In genomic region chr6:138953451-138953850, GRCh38 we compare ENCODE assay signal across 13 cellular contexts. TPM values are rescaled to one million over a fixed set of nuclear protein-coding genes. Genes with fewer than 3 reads are reported as not detected.
A peak's percentile ranks its signal among the peaks of the same experiment; 100 is the strongest.
DNase-seq lines count a peak whose midpoint lies in the region; ATAC-seq and TF ChIP-seq lines count a peak whose summit lies in the region.
"Had no signal": no experiment of that assay in that cellular context is flagged by ENCODE, and none has a peak within 500 bp of the region (broad histone marks: within the 10 kb centered on the region; RNA-seq: fewer than 3 reads in every experiment).

No MANE protein-coding gene starts in this region.

- peaks cover 97% of the 10 kb centered on the region for H3K79me2 ChIP-seq in PC-3 (ENCODE audit: low read length)

- peaks cover 7% of the 10 kb centered on the region for H3K9me3 Mint-ChIP-seq in MCF 10A (ENCODE audit: unreplicated experiment)
- no peaks in the 10 kb centered on the region for H3K9me3 Mint-ChIP-seq in effector memory CD8-positive, alpha-beta T cell
- H3K9me3 Mint-ChIP-seq in stimulated activated naive B cell treated with anti-CD40 and anti-IgM and Interleukin-4, amounts not matched to agents 10 μg/mL and 1 μg/mL and 100 μg/mL, for 72 hours, result peaks cover 3 to 4% of the 10 kb centered on the region in 2 donors

- no peaks in the 10 kb centered on the region for H3K36me3 Mint-ChIP-seq in MCF 10A (ENCODE audit: insufficient read depth, unreplicated experiment)
- H3K36me3 Mint-ChIP-seq in effector memory CD8-positive, alpha-beta T cell (ENCODE audit: insufficient read depth), result peaks cover 4% of the 10 kb centered on the region
- peaks cover 12 to 26% of the 10 kb centered on the region in 2 donors for H3K36me3 Mint-ChIP-seq in stimulated activated naive B cell treated with anti-CD40 and anti-IgM and Interleukin-4, amounts not matched to agents 10 μg/mL and 1 μg/mL and 100 μg/mL, for 72 hours

- TF ChIP-seq POLR2A in breast epithelium (IDR thresholded peaks at IDR 0.05), result no peak

- peak overlapping the region; percentile 59 for H3K4me2 ChIP-seq in PC-3 (ENCODE audit: low read length)

- no peak for TF ChIP-seq CTCF in MCF 10A (IDR thresholded peaks at IDR 0.05; ENCODE audit: unreplicated experiment)
- no peak for TF ChIP-seq CTCF in breast epithelium (IDR thresholded peaks at IDR 0.05)
- TF ChIP-seq CTCF in PC-3 (conservative IDR thresholded peaks at IDR 0.05; ENCODE audit: low read depth, low read length), result no peak

- CTCF ChIA-PET in MCF 10A (lab: Yijun Ruan, JAX) (no interaction called here), PC-3 (lab: Charles Lee) (no interaction called here)

- POLR2A ChIA-PET in MCF 10A (lab: Yijun Ruan, JAX), result interaction anchor here (1.9 kb wide), 1 partner anchor 34 kb away, joined by 4 read pairs; no protein-coding TSS in a partner anchor
- POLR2A ChIA-PET in PC-3 (lab: Charles Lee; ENCODE audit: unreplicated experiment), result no interaction called here

- no TSS peak for BruUV-seq in MCF 10A (replicated peaks; lab: Mats Ljungman, UMichigan)
- BruUV-seq in PC-3 (replicated peaks; lab: Mats Ljungman, UMichigan), result no TSS peak

- H3K27me3 Mint-ChIP-seq in MCF 10A (ENCODE audit: insufficient read depth, unreplicated experiment), result no peaks in the 10 kb centered on the region
- no peaks in the 10 kb centered on the region for H3K27me3 Mint-ChIP-seq in effector memory CD8-positive, alpha-beta T cell
- H3K27me3 Mint-ChIP-seq in stimulated activated naive B cell treated with anti-CD40 and anti-IgM and Interleukin-4, amounts not matched to agents 10 μg/mL and 1 μg/mL and 100 μg/mL, for 72 hours, result no peaks in the 10 kb centered on the region
- H3K27me3 Mint-ChIP-seq: activated CD8-positive, alpha-beta memory T cell treated with anti-CD3 and anti-CD28 coated beads, Interleukin-2, amount 10 ng/mL, durations not matched to agents 7 days and 5 days; naive B cell had no signal

- H3K36me3 ChIP-seq in breast epithelium (no peaks in the 10 kb centered on the region), PC-3 (ENCODE audit: low read depth, low read length) (no peaks in the 10 kb centered on the region)

- peaks cover 34% of the 10 kb centered on the region for H3K4me1 Mint-ChIP-seq in MCF 10A (ENCODE audit: insufficient read depth, unreplicated experiment)
- peaks cover 39 to 71% of the 10 kb centered on the region in 2 donors for H3K4me1 Mint-ChIP-seq in effector memory CD8-positive, alpha-beta T cell (ENCODE audit: low read depth in 2 of 2)
- H3K4me1 Mint-ChIP-seq in stimulated activated naive B cell treated with anti-CD40 and anti-IgM and Interleukin-4, amounts not matched to agents 10 μg/mL and 1 μg/mL and 100 μg/mL, for 72 hours, result peaks cover 37 to 54% of the 10 kb centered on the region in 2 donors

- H3K4me3 ChIP-seq in breast epithelium (no peak overlapping the region), PC-3 (ENCODE audit: low read length) (no peak overlapping the region)

- no peaks in the 10 kb centered on the region for H3K9me2 ChIP-seq in PC-3 (replicated peaks; ENCODE audit: low read length)

- ATAC-seq in PC-3, result no peak
- no peak for ATAC-seq in effector memory CD8-positive, alpha-beta T cell (replicated peaks)
- ATAC-seq in stimulated activated naive B cell treated with anti-CD40 and anti-IgM and Interleukin-4, amounts not matched to agents 10 μg/mL and 1 μg/mL and 100 μg/mL, for 72 hours (replicated peaks), result peak; percentile 31 to 55
- no peak for ATAC-seq in GM21786 (IDR thresholded peaks at IDR 0.05; ENCODE audit: unreplicated experiment)
- ATAC-seq in left ventricle myocardium superior, result no peak
- ATAC-seq in HG02970 (IDR thresholded peaks at IDR 0.05; ENCODE audit: low FRiP score, unreplicated experiment), result no peak
- ATAC-seq: activated CD8-positive, alpha-beta memory T cell treated with anti-CD3 and anti-CD28 coated beads, Interleukin-2, amount 10 ng/mL, durations not matched to agents 7 days and 5 days; Right ventricle myocardium inferior had no signal

- H3K27ac Mint-ChIP-seq in MCF 10A (ENCODE audit: low read depth, unreplicated experiment), result no peak overlapping the region
- peak overlapping the region; percentile 42 to 79 for H3K27ac Mint-ChIP-seq in effector memory CD8-positive, alpha-beta T cell
- H3K27ac Mint-ChIP-seq in stimulated activated naive B cell treated with anti-CD40 and anti-IgM and Interleukin-4, amounts not matched to agents 10 μg/mL and 1 μg/mL and 100 μg/mL, for 72 hours, result no peak overlapping the region
- H3K27ac Mint-ChIP-seq: activated CD8-positive, alpha-beta memory T cell treated with anti-CD3 and anti-CD28 coated beads, Interleukin-2, amount 10 ng/mL, durations not matched to agents 7 days and 5 days had no signal

- no peaks in the 10 kb centered on the region for H3K4me1 ChIP-seq in breast epithelium
- H3K4me1 ChIP-seq in PC-3 (ENCODE audit: insufficient read depth, low read length), result peaks cover 14% of the 10 kb centered on the region

- peak; percentile 35 for DNase-seq in MCF 10A (ENCODE audit: unreplicated experiment)
- no peak for DNase-seq in breast epithelium (ENCODE audit: low spot score in 2 of 2)
- DNase-seq in PC-3, result peak; percentile 47
- DNase-seq in effector memory CD8-positive, alpha-beta T cell, result no peak
- no peak for DNase-seq in stimulated activated naive B cell treated with anti-CD40 and anti-IgM and Interleukin-4, amounts not matched to agents 10 μg/mL and 1 μg/mL and 100 μg/mL, for 72 hours
- DNase-seq in left ventricle myocardium superior, result no peak
- DNase-seq: activated CD8-positive, alpha-beta memory T cell treated with anti-CD3 and anti-CD28 coated beads, Interleukin-2, amount 10 ng/mL, durations not matched to agents 7 days and 5 days; naive B cell; stimulated activated CD4-positive, alpha-beta T cell treated with anti-CD3 and anti-CD28 coated beads, Interleukin-4, amount 100 ng/mL, for 24 hours; stimulated activated naive CD4-positive, alpha-beta T cell had no signal

- peaks cover 8% of the 10 kb centered on the region; the same call in 1 of the 2 replicates for H4K20me1 ChIP-seq in PC-3 (ENCODE audit: low read length)

- H3F3A ChIP-seq in PC-3 (ENCODE audit: low read length, unreplicated experiment), result no peaks in the 10 kb centered on the region

- H3K27ac ChIP-seq in breast epithelium, result no peak overlapping the region
- no peak overlapping the region for H3K27ac ChIP-seq in PC-3 (ENCODE audit: low read length)

- intact Hi-C loops in MCF 10A (cut with micrococcal nuclease) (no loop called here), breast epithelium (cut with DNase I; ENCODE audit: low total_unique reads) (no loop called here), PC-3 (cut with micrococcal nuclease) (no loop called here), left ventricle myocardium superior (cut with micrococcal nuclease) (no loop called here)

- no peak overlapping the region for H3K9ac ChIP-seq in PC-3 (ENCODE audit: low read length)

- H2AFZ ChIP-seq in PC-3 (ENCODE audit: low read length), result no peak overlapping the region

- H3K4me3 Mint-ChIP-seq in MCF 10A (ENCODE audit: unreplicated experiment), result no peak overlapping the region
- H3K4me3 Mint-ChIP-seq in effector memory CD8-positive, alpha-beta T cell, result peak overlapping the region; percentile 33 to 40
- H3K4me3 Mint-ChIP-seq in stimulated activated naive B cell treated with anti-CD40 and anti-IgM and Interleukin-4, amounts not matched to agents 10 μg/mL and 1 μg/mL and 100 μg/mL, for 72 hours, result no peak overlapping the region
- H3K4me3 Mint-ChIP-seq: activated CD8-positive, alpha-beta memory T cell treated with anti-CD3 and anti-CD28 coated beads, Interleukin-2, amount 10 ng/mL, durations not matched to agents 7 days and 5 days had no signal

- H3K27me3 ChIP-seq in breast epithelium, result no peaks in the 10 kb centered on the region
- H3K27me3 ChIP-seq in PC-3 (ENCODE audit: low read length), result no peaks in the 10 kb centered on the region

- H3K9me3 ChIP-seq in breast epithelium, result no peaks in the 10 kb centered on the region
- H3K9me3 ChIP-seq in PC-3 (ENCODE audit: low read length), result no peaks in the 10 kb centered on the region

RNA-seq across cellular contexts. Expression of gene REPS1, which starts 34.6 kb away (rescaled TPM):
- total RNA-seq in MCF 10A (2022) (54.8 and 65.3 TPM in 2 replicates), breast epithelium (10 to 100 TPM; 40.5 to 79.9 (median 66.5) TPM), PC-3 (2014; rRNA removed) (27.4 and 37.4 TPM in 2 replicates), left ventricle myocardium superior (31.1 TPM)

Comparison
In these comparisons a context has a peak if more than half of its experiments do, and no peak if none do; other contexts are left out.
1. DNase-seq: peak in MCF 10A (single experiment) and PC-3 (single experiment); none in breast epithelium (0 of 2), effector memory CD8-positive, alpha-beta T cell (0 of 3), stimulated activated naive B cell treated with anti-CD40 and anti-IgM and Interleukin-4, amounts not matched to agents 10 μg/mL and 1 μg/mL and 100 μg/mL, for 72 hours (single experiment) and left ventricle myocardium superior (single experiment).
2. H3K27ac Mint-ChIP-seq: peak in effector memory CD8-positive, alpha-beta T cell (2 of 2); none in MCF 10A (single experiment) and stimulated activated naive B cell treated with anti-CD40 and anti-IgM and Interleukin-4, amounts not matched to agents 10 μg/mL and 1 μg/mL and 100 μg/mL, for 72 hours (single experiment).
3. H3K4me3 Mint-ChIP-seq: peak in effector memory CD8-positive, alpha-beta T cell (2 of 2); none in MCF 10A (single experiment) and stimulated activated naive B cell treated with anti-CD40 and anti-IgM and Interleukin-4, amounts not matched to agents 10 μg/mL and 1 μg/mL and 100 μg/mL, for 72 hours (0 of 2).
4. ATAC-seq: peak in stimulated activated naive B cell treated with anti-CD40 and anti-IgM and Interleukin-4, amounts not matched to agents 10 μg/mL and 1 μg/mL and 100 μg/mL, for 72 hours (2 of 2); none in PC-3 (single experiment), effector memory CD8-positive, alpha-beta T cell (single experiment), GM21786 (single experiment), left ventricle myocardium superior (single experiment) and HG02970 (single experiment).